In the genomic region with DNA sequence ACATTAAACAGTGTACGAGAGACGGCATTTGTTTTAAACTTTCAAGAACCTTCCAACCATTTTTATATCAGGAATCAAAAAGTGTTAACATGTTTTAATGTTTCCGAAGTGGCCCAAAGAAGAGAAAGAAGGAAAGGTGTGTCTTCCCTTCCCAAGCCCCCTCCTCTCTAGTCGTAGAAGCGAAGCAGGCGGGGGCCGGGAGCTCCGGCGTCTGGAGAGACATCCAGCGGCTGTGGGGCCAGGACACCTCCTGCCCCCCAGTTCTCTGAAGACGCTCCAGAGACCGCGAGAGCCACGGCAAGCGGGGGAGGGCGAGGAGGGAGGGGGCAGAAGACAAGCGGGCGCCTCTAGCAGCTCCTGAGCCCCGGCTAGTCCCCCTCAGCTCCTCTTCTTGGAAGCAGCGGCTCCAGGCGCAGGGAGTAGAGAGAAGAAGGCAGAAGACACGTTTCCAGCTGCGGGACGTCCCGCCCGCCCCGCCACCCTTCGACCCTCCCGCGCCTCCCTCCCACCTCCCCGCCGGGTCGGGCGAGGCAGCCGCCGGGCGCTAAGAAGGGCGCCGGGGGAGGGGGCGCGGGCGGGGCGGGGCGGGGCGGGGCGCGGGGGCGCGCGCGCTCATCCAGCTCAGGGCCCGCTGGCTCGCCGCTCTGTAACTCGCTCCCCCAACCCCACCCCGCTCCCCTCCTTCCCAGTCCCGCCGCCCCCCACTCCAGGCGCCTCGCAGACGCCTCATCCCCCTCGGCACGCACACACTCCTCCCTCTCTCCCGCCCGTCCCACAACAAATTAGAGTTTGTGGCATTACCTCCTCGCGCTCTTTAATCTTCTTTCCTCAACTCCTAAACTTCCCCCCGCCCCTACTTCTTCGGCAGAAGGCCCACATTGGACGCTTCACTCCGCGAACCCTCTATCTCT, we compare ENCODE assay signal across 7 cellular contexts. TPM values are rescaled to one million over a fixed set of nuclear protein-coding genes. Genes with fewer than 3 reads are reported as not detected.
DNase-seq lines count a peak whose midpoint lies in the region; ATAC-seq, FAIRE-seq and TF ChIP-seq lines count a peak whose summit lies in the region.

A gene (minus strand): TSS at position 871 of the 911 bp plus-strand sequence.

- intact Hi-C loops in kidney (cut with DNase I): no loop called here

- no peaks in the 10 kb centered on the region for H3K9me3 ChIP-seq in kidney (ENCODE audit: control insufficient read depth in 1 of 2, low read length in 2 of 2)

- peaks cover 0 to 3% of the 10 kb centered on the region in 2 donors for H3K4me1 ChIP-seq in kidney (ENCODE audit: control insufficient read depth in 1 of 2, insufficient read depth in 1 of 2, low read depth in 1 of 2, low read length in 2 of 2)

- no peaks in the 10 kb centered on the region for H3K36me3 ChIP-seq in kidney (ENCODE audit: control insufficient read depth in 1 of 2, insufficient read depth in 2 of 2, low read length in 2 of 2)

- ATAC-seq in GM18499 (IDR thresholded peaks at IDR 0.05; ENCODE audit: insufficient read depth, unreplicated experiment): peak; percentile 2
- peak; percentile 31 for ATAC-seq in HG02798 (IDR thresholded peaks at IDR 0.05; ENCODE audit: poor library complexity, unreplicated experiment)

- DNase-seq in NCI-H2107 (lab: John Stamatoyannopoulos, UW) (peak; percentile 77), kidney (peak; percentile 92)
- DNase-seq in activated CD4-positive, CD25-positive, alpha-beta regulatory T cell treated with anti-CD3 and anti-CD28 coated beads, Interleukin-2, amount 50 U/mL, for 16 hours (ENCODE audit: low read depth, low spot score): peak; percentile 41
- peak; percentile 71 for DNase-seq in central memory CD4-positive, alpha-beta T cell
- DNase-seq in stimulated activated CD4-positive, alpha-beta T cell treated with anti-CD3 and anti-CD28 coated beads, Interleukin-15, amount 100 ng/mL, for 48 hours (ENCODE audit: low read depth in 2 of 2): peak; percentile 51 to 60

- TF ChIP-seq CTCF in kidney (IDR thresholded peaks at IDR 0.05; ENCODE audit: borderline replicate concordance, extremely low read depth, insufficient read depth): no peak

- peak within 1 kb of the TSS; percentile 83 to 90 for H3K9ac ChIP-seq in kidney (ENCODE audit: low read length in 2 of 2)

- H3K4me3 ChIP-seq in kidney (ENCODE audit: low read length in 2 of 2): peak within 1 kb of the TSS; percentile 83 to 85

- peak within 1 kb of the TSS; percentile 96 to 99 for H3K27ac ChIP-seq in kidney (ENCODE audit: low read depth in 2 of 2, low read length in 2 of 2)

- FAIRE-seq in kidney (lab: Jason Lieb, UNC): no peak

RNA-seq across cellular contexts. Expression of the gene that starts here (rescaled TPM):
- total RNA-seq in kidney: 142 TPM
- 0.99 TPM for polyA plus RNA-seq in kidney (ENCODE audit: insufficient read depth, low read depth, low replicate concordance)

Comparison
In these comparisons a context has a peak if more than half of its experiments do, and no peak if none do; other contexts are left out.
1. Peak in every context shown above with its lines: DNase-seq, ATAC-seq, H3K4me3 ChIP-seq and H3K27ac ChIP-seq.
2. DNase-seq: peak in every context shown above with its lines; median percentile 92 in kidney; 77 in NCI-H2107; 71 in central memory CD4-positive, alpha-beta T cell; 56 in stimulated activated CD4-positive, alpha-beta T cell treated with anti-CD3 and anti-CD28 coated beads, Interleukin-15, amount 100 ng/mL, for 48 hours; 41 in activated CD4-positive, CD25-positive, alpha-beta regulatory T cell treated with anti-CD3 and anti-CD28 coated beads, Interleukin-2, amount 50 U/mL, for 16 hours.